Comparison of ENCODE assay signal across 19 cellular contexts in genomic region chr5:127176769-127177168, GRCh38.
DNase-seq lines count a peak whose midpoint lies in the region.
"Had no signal": no experiment of that assay in that cellular context is flagged by ENCODE, and none has a peak within 500 bp of the region (broad histone marks: within the 10 kb centered on the region; RNA-seq: fewer than 3 reads in every experiment).

No MANE protein-coding gene starts in this region.

- H3K4me1 ChIP-seq in SJCRH30, result peaks cover 10% of the 10 kb centered on the region
- H3K4me1 ChIP-seq: Caco-2 had no signal

- H3K27ac ChIP-seq in SJCRH30, result 0 out of 2 replicates have a peak overlapping the region, but pooled peaks have one; percentile 1
- H3K27ac ChIP-seq: C4-2B, GM23248 had no signal

- H3K36me3 ChIP-seq in SJCRH30, result no peaks in the 10 kb centered on the region

- DNase-seq in DMS 273 treated with DMSO at 0.1 percent for 48 hours (lab: John Stamatoyannopoulos, UW) (peak; percentile 6), M059J (ENCODE audit: low read depth) (peak; percentile 4), SJCRH30 (peak; percentile 50 to 65), myocyte (ENCODE audit: low read depth) (peak; percentile 62), NCI-H748 (lab: John Stamatoyannopoulos, UW; ENCODE audit: unreplicated experiment) (no peak), epidermal melanocyte (ENCODE audit: insufficient read length, low spot score) (no peak), D341Med (ENCODE audit: low spot score) (no peak)
- DNase-seq: Caco-2; CD8-positive, alpha-beta T cell; DMS153; GM23248; H7; Karpas-422; NCI-H524 treated with DMSO at 0.1 percent for 48 hours; SIG-M5; SK-N-SH; SW 1271; T-helper 17 cell had no signal

- no peaks in the 10 kb centered on the region for H3K9me3 ChIP-seq in SJCRH30 (replicated peaks)
- H3K9me3 ChIP-seq: SK-N-SH had no signal

- H3K27me3 ChIP-seq in SJCRH30, result no peaks in the 10 kb centered on the region

- H3K4me3 ChIP-seq in SJCRH30, result no peak overlapping the region
- H3K4me3 ChIP-seq: GM23248 had no signal

Comparison
In these comparisons a context has a peak if more than half of its experiments do, and no peak if none do; other contexts are left out.
1. DNase-seq: peak in DMS 273 treated with DMSO at 0.1 percent for 48 hours (single experiment), M059J (single experiment), SJCRH30 (2 of 2) and myocyte (single experiment); none in NCI-H748 (single experiment), epidermal melanocyte (single experiment) and D341Med (single experiment).